ENCODE assay signal across 28 cellular contexts in genomic region chr2:15973446-15974202, GRCh38. TPM values are rescaled to one million over a fixed set of nuclear protein-coding genes. Genes with fewer than 3 reads are reported as not detected.
DNase-seq lines count a peak whose midpoint lies in the region; ATAC-seq, FAIRE-seq and TF ChIP-seq lines count a peak whose summit lies in the region.
"Had no signal": no experiment of that assay in that cellular context is flagged by ENCODE, and none has a peak within 500 bp of the region (broad histone marks: within the 10 kb centered on the region; RNA-seq: fewer than 3 reads in every experiment).

No MANE protein-coding gene starts in this region.

- no peaks in the 10 kb centered on the region for H3K9me3 ChIP-seq in H1 (ENCODE audit: insufficient read depth in 2 of 2, low read depth in 1 of 2, low read length in 1 of 2)
- H3K9me3 ChIP-seq: BLaER1 treated with 17β-estradiol and CSF1 and Interleukin-3, amounts not matched to agents 10 nM and 100 nM; thoracic aorta; vagina had no signal

- H3K9ac ChIP-seq in H1 (replicated peaks in 1 of 4; ENCODE audit: extremely low read depth in 1 of 4, low read depth in 3 of 4, low read length in 3 of 4): no peak overlapping the region
- H3K9ac ChIP-seq: BLaER1 treated with 17β-estradiol and CSF1 and Interleukin-3, amounts not matched to agents 10 nM and 100 nM had no signal

- peaks cover 42% of the 10 kb centered on the region for H3K4me1 Mint-ChIP-seq in activated naive CD8-positive, alpha-beta T cell treated with anti-CD3 and anti-CD28 coated beads, Interleukin-2, amount 50 U/mL, for 24 hours
- peaks cover 21% of the 10 kb centered on the region for H3K4me1 Mint-ChIP-seq in activated naive CD8-positive, alpha-beta T cell treated with anti-CD3 and anti-CD28 coated beads for 36 hours
- peaks cover 24% of the 10 kb centered on the region for H3K4me1 Mint-ChIP-seq in stimulated activated naive CD8-positive, alpha-beta T cell treated with anti-CD3 and anti-CD28 coated beads, Interleukin-15, amount 100 ng/mL, for 72 hours
- H3K4me1 Mint-ChIP-seq: central memory CD8-positive, alpha-beta T cell had no signal

- H4K91ac ChIP-seq in H1 (replicated peaks; ENCODE audit: insufficient read length, low read length): no peak overlapping the region

- H3K4ac ChIP-seq in H1 (replicated peaks; ENCODE audit: insufficient read length, low read depth, low read length): peak overlapping the region; percentile 57

- no peak for TF ChIP-seq EP300 in H1 (IDR thresholded peaks at IDR 0.05; ENCODE audit: borderline replicate concordance in 1 of 2, low read depth in 2 of 2, low read length in 2 of 2)

- 0 out of 2 replicates have a peak overlapping the region, but pooled peaks have one; percentile 19 for H2BK12ac ChIP-seq in H1 (ENCODE audit: low read depth, low read length)

- ATAC-seq in activated naive CD8-positive, alpha-beta T cell treated with anti-CD3 and anti-CD28 coated beads, Interleukin-2, amount 50 U/mL, for 24 hours: peak; percentile 87
- peak; percentile 82 for ATAC-seq in stimulated activated naive CD8-positive, alpha-beta T cell treated with anti-CD3 and anti-CD28 coated beads, Interleukin-15, amount 100 ng/mL, for 72 hours
- ATAC-seq: SK-N-SH treated with all-trans-retinoic acid at 6 μM for 48 hours, WTC11 had no signal

- H4K20me1 ChIP-seq in H1 (replicated peaks in 1 of 2; ENCODE audit: control insufficient read depth in 1 of 2, insufficient read depth in 2 of 2, low read length in 2 of 2): no peaks in the 10 kb centered on the region
- H4K20me1 ChIP-seq: BLaER1 treated with 17β-estradiol and CSF1 and Interleukin-3, amounts not matched to agents 10 nM and 100 nM had no signal

- H4K8ac ChIP-seq in H1 (ENCODE audit: extremely low read depth, insufficient read depth, low read length): no peak overlapping the region

- TF ChIP-seq POLR2A in H1 (IDR thresholded peaks at IDR 0.05; ENCODE audit: control extremely low read depth in 1 of 2, low read depth in 2 of 2, low read length in 2 of 2): no peak

- POLR2A ChIA-PET in H1 (lab: Charles Lee; ENCODE audit: partially characterized antibody): interaction anchor here (0.9 to 1.1 kb wide), 2 partner anchors 15 to 23 kb away, joined by 3 to 4 read pairs; no protein-coding TSS in a partner anchor

- H3K79me1 ChIP-seq in H1 (ENCODE audit: low read depth, low read length): no peaks in the 10 kb centered on the region

- H4K5ac ChIP-seq in H1 (ENCODE audit: insufficient read length, low read depth, low read length): no peak overlapping the region

- H3K36me3 ChIP-seq in H1 (ENCODE audit: control insufficient read depth in 2 of 4, insufficient read depth in 4 of 4, low read length in 3 of 4): no peaks in the 10 kb centered on the region
- H3K36me3 ChIP-seq: BLaER1 treated with 17β-estradiol and CSF1 and Interleukin-3, amounts not matched to agents 10 nM and 100 nM; thoracic aorta; vagina had no signal

- no peak overlapping the region for H2AFZ ChIP-seq in H1 (ENCODE audit: low read length)

- no peak overlapping the region for H3K56ac ChIP-seq in H1 (replicated peaks; ENCODE audit: insufficient read length, low read depth, low read length)

- no peak overlapping the region for H3K14ac ChIP-seq in H1 (ENCODE audit: insufficient read length)

- no peak overlapping the region for H3K27ac Mint-ChIP-seq in activated naive CD8-positive, alpha-beta T cell treated with anti-CD3 and anti-CD28 coated beads, Interleukin-2, amount 50 U/mL, for 24 hours
- H3K27ac Mint-ChIP-seq in activated naive CD8-positive, alpha-beta T cell treated with anti-CD3 and anti-CD28 coated beads for 36 hours: no peak overlapping the region
- H3K27ac Mint-ChIP-seq in stimulated activated naive CD8-positive, alpha-beta T cell treated with anti-CD3 and anti-CD28 coated beads, Interleukin-15, amount 100 ng/mL, for 72 hours: no peak overlapping the region
- H3K27ac Mint-ChIP-seq: activated naive CD8-positive, alpha-beta T cell; WTC11 had no signal

- no peak overlapping the region for H3K4me3 Mint-ChIP-seq in activated naive CD8-positive, alpha-beta T cell treated with anti-CD3 and anti-CD28 coated beads, Interleukin-2, amount 50 U/mL, for 24 hours
- no peak overlapping the region for H3K4me3 Mint-ChIP-seq in activated naive CD8-positive, alpha-beta T cell treated with anti-CD3 and anti-CD28 coated beads for 36 hours
- H3K4me3 Mint-ChIP-seq in stimulated activated naive CD8-positive, alpha-beta T cell treated with anti-CD3 and anti-CD28 coated beads, Interleukin-15, amount 100 ng/mL, for 72 hours: no peak overlapping the region
- H3K4me3 Mint-ChIP-seq: activated naive CD8-positive, alpha-beta T cell; central memory CD8-positive, alpha-beta T cell; WTC11 had no signal

- no peak for TF ChIP-seq RAD21 in H1 (IDR thresholded peaks at IDR 0.05 in 1 of 2, conservative IDR thresholded peaks at IDR 0.05 in 1 of 2; ENCODE audit: low read depth in 2 of 2, low read length in 2 of 2)

- no peak overlapping the region for H2BK120ac ChIP-seq in H1 (replicated peaks; ENCODE audit: low read depth, low read length)

- CTCF ChIA-PET in H1 (lab: Charles Lee; ENCODE audit: partially characterized antibody): no interaction called here

- no peak overlapping the region for H3K27ac ChIP-seq in H1 (ENCODE audit: low read depth, low read length)
- H3K27ac ChIP-seq: BLaER1 treated with 17β-estradiol and CSF1 and Interleukin-3, amounts not matched to agents 10 nM and 100 nM; thoracic aorta; vagina had no signal

- H3K18ac ChIP-seq in H1 (ENCODE audit: extremely low read depth, low read length): peak overlapping the region; percentile 71; the same call in 1 of the 2 replicates

- no peaks in the 10 kb centered on the region for H3K36me3 Mint-ChIP-seq in activated naive CD8-positive, alpha-beta T cell treated with anti-CD3 and anti-CD28 coated beads, Interleukin-2, amount 50 U/mL, for 24 hours (ENCODE audit: low read depth)
- H3K36me3 Mint-ChIP-seq in activated naive CD8-positive, alpha-beta T cell treated with anti-CD3 and anti-CD28 coated beads for 36 hours: no peaks in the 10 kb centered on the region
- H3K36me3 Mint-ChIP-seq: WTC11 had no signal

- H2BK20ac ChIP-seq in H1 (ENCODE audit: low read length): 0 out of 2 replicates have a peak overlapping the region, but pooled peaks have one; percentile 41

- in situ Hi-C loops in KBM-7 (cut with MboI; ENCODE audit: low pct_unique_long_range_greater_than_20kb, low sequenced_read_pairs): no loop called here

- FAIRE-seq in H1 (lab: Jason Lieb, UNC): no peak
- FAIRE-seq: astrocyte, endothelial cell of umbilical vein had no signal

- H2AK5ac ChIP-seq in H1 (ENCODE audit: low read depth, low read length): no peak overlapping the region; the same call in 1 of the 2 replicates

- no peak for TF ChIP-seq CTCF in H1 (IDR thresholded peaks at IDR 0.05; ENCODE audit: control extremely low read depth in 1 of 3, insufficient read depth in 1 of 3, low read depth in 1 of 3, low read length in 3 of 3)

- no peaks in the 10 kb centered on the region for H3K27me3 Mint-ChIP-seq in activated naive CD8-positive, alpha-beta T cell treated with anti-CD3 and anti-CD28 coated beads, Interleukin-2, amount 50 U/mL, for 24 hours
- H3K27me3 Mint-ChIP-seq in activated naive CD8-positive, alpha-beta T cell treated with anti-CD3 and anti-CD28 coated beads for 36 hours: no peaks in the 10 kb centered on the region
- H3K27me3 Mint-ChIP-seq in stimulated activated naive CD8-positive, alpha-beta T cell treated with anti-CD3 and anti-CD28 coated beads, Interleukin-15, amount 100 ng/mL, for 72 hours: no peaks in the 10 kb centered on the region
- H3K27me3 Mint-ChIP-seq: activated naive CD8-positive, alpha-beta T cell; central memory CD8-positive, alpha-beta T cell had no signal

- 91% methylated on average over 7 of the region's 7 CpGs; no CpG with 5 or more reads in 1 of the 2 experiments for WGBS in H1 (ENCODE audit: extremely low coverage in 1 of 2, insufficient coverage in 1 of 2, insufficient read length in 1 of 2, insufficient replicate concordance in 2 of 2, low coverage in 1 of 2, low lambda C conversion rate in 2 of 2, missing lambda C conversion rate in 1 of 2), 2 experiments

- H2BK5ac ChIP-seq in H1 (ENCODE audit: low read depth, low read length): no peak overlapping the region

- no peaks in the 10 kb centered on the region for H3K79me2 ChIP-seq in H1 (ENCODE audit: control insufficient read depth in 1 of 2, insufficient read depth in 2 of 2, low read length in 2 of 2)

- H3K4me3 ChIP-seq in H1 (ENCODE audit: extremely low read depth in 1 of 4, insufficient read depth in 2 of 4, low read depth in 3 of 4, low read length in 4 of 4): no peak overlapping the region
- H3K4me3 ChIP-seq: BLaER1 treated with 17β-estradiol and CSF1 and Interleukin-3, amounts not matched to agents 10 nM and 100 nM; thoracic aorta; vagina had no signal

- H3K23ac ChIP-seq in H1 (ENCODE audit: insufficient read length): no peak overlapping the region

- DNase-seq in activated naive CD8-positive, alpha-beta T cell treated with anti-CD3 and anti-CD28 coated beads, Interleukin-2, amount 50 U/mL, for 24 hours: peak; percentile 15
- no peak for DNase-seq in activated naive CD8-positive, alpha-beta T cell treated with anti-CD3 and anti-CD28 coated beads for 36 hours
- DNase-seq in KBM-7 (peak; percentile 64), H1 (ENCODE audit: low read depth in 1 of 2, low spot score in 2 of 2) (no peak), middle frontal gyrus (ENCODE audit: extremely low spot score, low spot score) (no peak), midbrain (lab: John Stamatoyannopoulos, UW) (no peak), NAMALWA (ENCODE audit: low spot score) (no peak)
- peak in 1 of 2 donors; percentile 37 for DNase-seq in stimulated activated naive CD8-positive, alpha-beta T cell treated with anti-CD3 and anti-CD28 coated beads, Interleukin-15, amount 100 ng/mL, for 72 hours
- DNase-seq: activated CD8-positive, alpha-beta memory T cell treated with anti-CD3 and anti-CD28 coated beads for 24 hours; DND-41; glutamatergic neuron; kidney glomerular epithelial cell; mammary epithelial cell; NCI-H1417; NCI-H2081 treated with DMSO at 0.1 percent for 48 hours; NCI-H774; occipital lobe; OCI-M1 had no signal

- peak overlapping the region; percentile 88; the same call in 1 of the 2 replicates for H2BK15ac ChIP-seq in H1 (ENCODE audit: low read length)

- H3K27me3 ChIP-seq in H1 (replicated peaks in 1 of 4; ENCODE audit: control insufficient read depth in 3 of 4, extremely low read depth in 1 of 4, insufficient read depth in 3 of 4, low read length in 3 of 4): no peaks in the 10 kb centered on the region
- H3K27me3 ChIP-seq: BLaER1 treated with 17β-estradiol and CSF1 and Interleukin-3, amounts not matched to agents 10 nM and 100 nM; vagina had no signal

- no peaks in the 10 kb centered on the region for H3K9me3 Mint-ChIP-seq in activated naive CD8-positive, alpha-beta T cell treated with anti-CD3 and anti-CD28 coated beads, Interleukin-2, amount 50 U/mL, for 24 hours
- no peaks in the 10 kb centered on the region for H3K9me3 Mint-ChIP-seq in activated naive CD8-positive, alpha-beta T cell treated with anti-CD3 and anti-CD28 coated beads for 36 hours
- H3K9me3 Mint-ChIP-seq in stimulated activated naive CD8-positive, alpha-beta T cell treated with anti-CD3 and anti-CD28 coated beads, Interleukin-15, amount 100 ng/mL, for 72 hours: no peaks in the 10 kb centered on the region
- H3K9me3 Mint-ChIP-seq: central memory CD8-positive, alpha-beta T cell; WTC11 had no signal

- peaks cover 0 to 7% (median 3%) of the 10 kb centered on the region in 4 experiments; a peak in 6 of 7 replicates for H3K4me1 ChIP-seq in H1 (replicated peaks in 1 of 4; ENCODE audit: control insufficient read depth in 3 of 4, insufficient read depth in 4 of 4, low read length in 3 of 4)
- H3K4me1 ChIP-seq: vagina had no signal

- H3K4me2 ChIP-seq in H1 (ENCODE audit: insufficient read depth in 1 of 2, low read depth in 2 of 2, low read length in 2 of 2): no peak overlapping the region
- H3K4me2 ChIP-seq: BLaER1 treated with 17β-estradiol and CSF1 and Interleukin-3, amounts not matched to agents 10 nM and 100 nM had no signal

- H3K23me2 ChIP-seq in H1 (ENCODE audit: low read depth, low read length): no peaks in the 10 kb centered on the region

RNA-seq across cellular contexts. Expression of gene MYCN, which starts 33.3 kb away (rescaled TPM):
- under 1 TPM in 1 of 2 experiments, not detected in 1; 0.16 TPM for total RNA-seq in activated naive CD8-positive, alpha-beta T cell treated with anti-CD3 and anti-CD28 coated beads for 36 hours
- total RNA-seq in H1 (2021; fragmentation: NEBNext Ultra II Directional; extraction: Animal tissue kit (Norgen Biotek cat#: 25700)): 137 and 142 TPM in 2 replicates
- 87.8 and 100 TPM in 2 replicates for polyA plus RNA-seq in H1 (2011; rRNA removed)
- polyA plus RNA-seq in H1 (2011; cell fraction: cytosol; rRNA removed): 90.7 TPM
- 82.0 TPM for polyA plus RNA-seq in H1 (2011; cell fraction: nucleus; rRNA removed)
- polyA plus RNA-seq in H1 (2012, experiment 1 of 2): 85.1 to 103 TPM (median 94.3 TPM) in 4 replicates
- 144 TPM for polyA plus RNA-seq in H1 (2012, experiment 2 of 2)
- polyA plus RNA-seq in H1 (2013, experiment 1 of 2): 90.2 TPM
- polyA plus RNA-seq in H1 (2013, experiment 2 of 2): 86.8 TPM
- polyA minus RNA-seq in H1 (2011; rRNA and poly(A)+ RNA removed): 51.6 and 92.6 TPM in 2 replicates
- polyA minus RNA-seq in H1 (2011; cell fraction: cytosol; rRNA and poly(A)+ RNA removed): 57.2 TPM
- polyA minus RNA-seq in H1 (2011; cell fraction: nucleus; rRNA and poly(A)+ RNA removed): 35.0 TPM
- total RNA-seq: myocyte had no signal
- polyA plus RNA-seq: mammary epithelial cell had no signal

Comparison
In these comparisons a context has a peak if more than half of its experiments do, and no peak if none do; other contexts are left out.
1. DNase-seq: peak in activated naive CD8-positive, alpha-beta T cell treated with anti-CD3 and anti-CD28 coated beads, Interleukin-2, amount 50 U/mL, for 24 hours (single experiment) and KBM-7 (single experiment); none in activated naive CD8-positive, alpha-beta T cell treated with anti-CD3 and anti-CD28 coated beads for 36 hours (single experiment), H1 (0 of 2), middle frontal gyrus (single experiment), midbrain (single experiment) and NAMALWA (single experiment).
2. RNA of gene MYCN, which starts 33.3 kb away (total RNA-seq): 137 to 142 TPM in H1; 0.16 TPM in activated naive CD8-positive, alpha-beta T cell treated with anti-CD3 and anti-CD28 coated beads for 36 hours; every median in the first group is over 100 times any median in the second.